ENCODE assay signal across 31 cellular contexts in the genomic region with DNA sequence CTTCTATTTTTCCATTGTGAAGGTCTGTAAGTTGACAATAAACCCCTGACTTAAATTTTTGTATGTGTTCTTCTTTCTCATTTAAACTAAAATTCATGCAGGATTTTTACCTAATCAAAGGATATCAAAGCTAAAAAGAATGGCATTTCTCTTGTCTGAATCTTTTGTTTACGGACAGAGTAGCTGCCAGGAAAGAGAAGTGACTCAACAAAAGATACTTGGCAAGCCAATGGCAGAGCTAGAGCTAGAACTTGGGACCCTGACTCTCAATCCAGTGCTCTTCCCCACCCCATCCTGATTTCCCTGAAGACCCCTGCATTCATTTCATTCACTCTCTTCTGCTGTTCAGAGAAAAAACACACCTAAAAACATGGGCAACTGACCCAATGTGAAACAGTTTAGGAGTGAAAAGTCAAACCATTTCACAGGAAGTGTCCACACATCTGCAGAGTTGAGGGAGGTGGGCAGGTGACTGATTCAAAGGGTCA. TPM values are rescaled to one million over a fixed set of nuclear protein-coding genes. Genes with fewer than 3 reads are reported as not detected.
DNase-seq lines count a peak whose midpoint lies in the region; ATAC-seq, FAIRE-seq and TF ChIP-seq lines count a peak whose summit lies in the region.
"Had no signal": no experiment of that assay in that cellular context is flagged by ENCODE, and none has a peak within 500 bp of the region (broad histone marks: within the 10 kb centered on the region; RNA-seq: fewer than 3 reads in every experiment).

No MANE protein-coding gene starts in this region.

- peak overlapping the region; percentile 76 for H3K4ac ChIP-seq in IMR-90 (ENCODE audit: low read depth, low read length)

- H3K27me3 Mint-ChIP-seq in astrocyte (ENCODE audit: low read depth, unreplicated experiment), result peaks cover 2% of the 10 kb centered on the region
- H3K27me3 Mint-ChIP-seq: activated CD8-positive, alpha-beta T cell treated with anti-CD3 and anti-CD28 coated beads for 36 hours; activated naive CD4-positive, alpha-beta T cell treated with anti-CD3 and anti-CD28 coated beads, Interleukin-2, amount 50 U/mL, for 24 hours; activated T-helper 17 cell treated with anti-CD3 and anti-CD28 coated beads, Interleukin-2, amount 50 U/mL, for 72 hours; memory B cell had no signal

- peak overlapping the region; percentile 84; the same call in 1 of the 2 replicates for H4K5ac ChIP-seq in IMR-90 (ENCODE audit: low read depth, low read length)

- no peaks in the 10 kb centered on the region for H3K79me2 ChIP-seq in astrocyte (ENCODE audit: insufficient read depth, low read length)
- H3K79me2 ChIP-seq: parathyroid adenoma had no signal

- H3K27ac ChIP-seq in IMR-90 (ENCODE audit: insufficient read depth, low read length) (peak overlapping the region; percentile 32; the same call in 1 of the 2 replicates), astrocyte (ENCODE audit: low read depth, low read length) (no peak overlapping the region), sigmoid colon (peak overlapping the region in 3 of 4 donors; percentile 43 to 90 (median 85))
- H3K27ac ChIP-seq: parathyroid adenoma, uterus had no signal

- H3K14ac ChIP-seq in IMR-90 (replicated peaks; ENCODE audit: low read depth, low read length), result peak overlapping the region; percentile 59; the same call in 1 of the 2 replicates

- peak overlapping the region; percentile 3 to 65; a peak in 2 of 4 replicates for H4K8ac ChIP-seq in IMR-90 (ENCODE audit: low read depth in 2 of 2, low read length in 2 of 2)

- FAIRE-seq in astrocyte (lab: Jason Lieb, UNC), result no peak
- FAIRE-seq: endometrium, GM12878, H54 had no signal

- no peaks in the 10 kb centered on the region for H3K9me3 Mint-ChIP-seq in astrocyte (ENCODE audit: unreplicated experiment)
- H3K9me3 Mint-ChIP-seq: activated CD8-positive, alpha-beta T cell treated with anti-CD3 and anti-CD28 coated beads for 36 hours; activated naive CD4-positive, alpha-beta T cell treated with anti-CD3 and anti-CD28 coated beads, Interleukin-2, amount 50 U/mL, for 24 hours; activated T-helper 17 cell treated with anti-CD3 and anti-CD28 coated beads, Interleukin-2, amount 50 U/mL, for 72 hours; IgD-negative memory B cell; memory B cell; neural crest cell; T-helper 1 cell treated with Interleukin-12 subunit alpha and Interleukin-12 subunit beta and Interleukin-4 antibody, amounts not matched to agents 30 μg/mL and 1 μg/mL, for 36 hours had no signal

- H2BK120ac ChIP-seq in IMR-90 (ENCODE audit: low read depth, low read length), result peak overlapping the region; percentile 88

- no peak overlapping the region for H3K9ac ChIP-seq in IMR-90 (ENCODE audit: low read depth, low read length)
- no peak overlapping the region for H3K9ac ChIP-seq in astrocyte (ENCODE audit: low read length)
- H3K9ac ChIP-seq: parathyroid adenoma had no signal

- H2BK15ac ChIP-seq in IMR-90 (ENCODE audit: low read depth, low read length), result peak overlapping the region; percentile 69

- no peak overlapping the region for H3K27ac Mint-ChIP-seq in astrocyte (ENCODE audit: unreplicated experiment)
- H3K27ac Mint-ChIP-seq: activated CD8-positive, alpha-beta T cell treated with anti-CD3 and anti-CD28 coated beads for 36 hours; activated naive CD4-positive, alpha-beta T cell treated with anti-CD3 and anti-CD28 coated beads, Interleukin-2, amount 50 U/mL, for 24 hours; activated T-helper 17 cell treated with anti-CD3 and anti-CD28 coated beads, Interleukin-2, amount 50 U/mL, for 72 hours; memory B cell; T-helper 1 cell treated with Interleukin-12 subunit alpha and Interleukin-12 subunit beta and Interleukin-4 antibody, amounts not matched to agents 30 μg/mL and 1 μg/mL, for 36 hours had no signal

- H3K4me3 Mint-ChIP-seq in astrocyte (ENCODE audit: unreplicated experiment), result no peak overlapping the region
- H3K4me3 Mint-ChIP-seq: activated CD8-positive, alpha-beta T cell treated with anti-CD3 and anti-CD28 coated beads for 36 hours; activated naive CD4-positive, alpha-beta T cell treated with anti-CD3 and anti-CD28 coated beads, Interleukin-2, amount 50 U/mL, for 24 hours; activated T-helper 17 cell treated with anti-CD3 and anti-CD28 coated beads, Interleukin-2, amount 50 U/mL, for 72 hours; IgD-negative memory B cell; memory B cell; neural crest cell; T-helper 1 cell treated with Interleukin-12 subunit alpha and Interleukin-12 subunit beta and Interleukin-4 antibody, amounts not matched to agents 30 μg/mL and 1 μg/mL, for 36 hours had no signal

- H3K4me1 ChIP-seq in IMR-90 (ENCODE audit: control insufficient read depth, insufficient read depth, low read length) (peaks cover 46% of the 10 kb centered on the region), astrocyte (ENCODE audit: insufficient read depth, low read length) (peaks cover 19% of the 10 kb centered on the region), sigmoid colon (peaks cover 0 to 57% (median 47%) of the 10 kb centered on the region in 4 donors)
- H3K4me1 ChIP-seq: parathyroid adenoma had no signal

- CTCF ChIA-PET in IMR-90 (lab: Yijun Ruan, JAX), result no interaction called here

- TF ChIP-seq EP300 in sigmoid colon (IDR thresholded peaks at IDR 0.05), result no peak

- no peak for TF ChIP-seq POLR2A in IMR-90 (IDR thresholded peaks at IDR 0.05; ENCODE audit: low read depth, low read length)
- TF ChIP-seq POLR2A in sigmoid colon (IDR thresholded peaks at IDR 0.05), result no peak

- in situ Hi-C loops in IMR-90 (cut with MboI; ENCODE audit: low sequenced_read_pairs), result no loop called here

- dilution Hi-C loops in IMR-90 (cut with HindIII; ENCODE audit: low sequenced_read_pairs, unreplicated experiment), result no loop called here

- H3K27me3 ChIP-seq in IMR-90 (ENCODE audit: control insufficient read depth, insufficient read depth, low read length) (no peaks in the 10 kb centered on the region), astrocyte (ENCODE audit: insufficient read depth, low read length) (no peaks in the 10 kb centered on the region), sigmoid colon (no peaks in the 10 kb centered on the region)
- H3K27me3 ChIP-seq: right atrium auricular region, uterus had no signal

- H3K4me3 ChIP-seq in IMR-90 (ENCODE audit: insufficient read depth, low read depth, low read length) (no peak overlapping the region), astrocyte (ENCODE audit: insufficient read depth, low read depth, low read length) (no peak overlapping the region), sigmoid colon (no peak overlapping the region)
- H3K4me3 ChIP-seq: GM12878, right atrium auricular region, uterus had no signal

- peaks cover 2% of the 10 kb centered on the region for H3K36me3 Mint-ChIP-seq in astrocyte (ENCODE audit: low read depth, unreplicated experiment)
- H3K36me3 Mint-ChIP-seq: activated naive CD4-positive, alpha-beta T cell treated with anti-CD3 and anti-CD28 coated beads, Interleukin-2, amount 50 U/mL, for 24 hours; IgD-negative memory B cell; memory B cell had no signal

- ATAC-seq in IMR-90 (ENCODE audit: low read depth), result no peak
- ATAC-seq in GM21528 (IDR thresholded peaks at IDR 0.05; ENCODE audit: low FRiP score, unreplicated experiment), result no peak
- ATAC-seq in SK-N-SH treated with all-trans-retinoic acid at 6 μM for 48 hours, result no peak
- no peak for ATAC-seq in HG03521 (IDR thresholded peaks at IDR 0.05; ENCODE audit: unreplicated experiment)
- no peak for ATAC-seq in GM18907 (IDR thresholded peaks at IDR 0.05; ENCODE audit: unreplicated experiment)
- ATAC-seq: activated CD8-positive, alpha-beta T cell treated with anti-CD3 and anti-CD28 coated beads for 36 hours; activated T-helper 17 cell treated with anti-CD3 and anti-CD28 coated beads, Interleukin-2, amount 50 U/mL, for 72 hours; GM12878 had no signal

- H2AFZ ChIP-seq in IMR-90 (replicated peaks; ENCODE audit: low read length, poor library complexity), result no peak overlapping the region
- H2AFZ ChIP-seq in astrocyte (ENCODE audit: low read depth, low read length), result no peak overlapping the region
- H2AFZ ChIP-seq: parathyroid adenoma had no signal

- no peaks in the 10 kb centered on the region for H4K20me1 ChIP-seq in IMR-90 (ENCODE audit: insufficient read depth, low read length)
- H4K20me1 ChIP-seq in astrocyte (ENCODE audit: insufficient read depth, low read length), result no peaks in the 10 kb centered on the region

- H3K56ac ChIP-seq in IMR-90 (ENCODE audit: extremely low read depth, insufficient read depth, low read length), result peak overlapping the region; percentile 27; the same call in 1 of the 2 replicates

- H3K4me2 ChIP-seq in IMR-90 (ENCODE audit: low read depth, low read length), result no peak overlapping the region
- H3K4me2 ChIP-seq in astrocyte (ENCODE audit: low read length), result no peak overlapping the region

- H3K36me3 ChIP-seq in IMR-90 (ENCODE audit: control insufficient read depth, insufficient read depth, low read length) (no peaks in the 10 kb centered on the region), astrocyte (ENCODE audit: insufficient read depth, low read length) (no peaks in the 10 kb centered on the region), sigmoid colon (peaks cover 11 to 100% (median 52%) of the 10 kb centered on the region in 4 donors)
- H3K36me3 ChIP-seq: uterus had no signal

- peaks cover 34% of the 10 kb centered on the region for H3K9me1 ChIP-seq in IMR-90 (ENCODE audit: insufficient read depth, low read length)

- no peaks in the 10 kb centered on the region for H3K9me3 ChIP-seq in IMR-90 (ENCODE audit: control insufficient read depth, insufficient read depth, low read length)
- no peaks in the 10 kb centered on the region for H3K9me3 ChIP-seq in astrocyte (ENCODE audit: insufficient read depth, low read depth, low read length)
- no peaks in the 10 kb centered on the region for H3K9me3 ChIP-seq in sigmoid colon
- H3K9me3 ChIP-seq: right atrium auricular region, uterus had no signal

- DNase-seq in IMR-90 (peak; percentile 52), astrocyte (ENCODE audit: low read depth) (peak; percentile 24), fibroblast of peridontal ligament (ENCODE audit: extremely low read depth) (peak; percentile 23), sigmoid colon (no peak)
- DNase-seq: activated CD4-positive, alpha-beta T cell treated with anti-CD3 and anti-CD28 coated beads for 1 hour; activated CD8-positive, alpha-beta T cell treated with anti-CD3 and anti-CD28 coated beads for 36 hours; amygdala; C1 segment of cervical spinal cord; cortex of kidney; NCI-H1105; NCI-H446 treated with DMSO at 0.1 percent for 48 hours; NCI-H82; RPMI8226; stimulated activated CD4-positive, alpha-beta T cell treated with anti-CD3 and anti-CD28 coated beads, Interleukin-4, amount 100 ng/mL, for 1 hour; substantia nigra; uterus had no signal

- H3K23ac ChIP-seq in IMR-90 (ENCODE audit: low read depth, low read length), result no peak overlapping the region

- TF ChIP-seq RAD21 in IMR-90 (IDR thresholded peaks at IDR 0.05; ENCODE audit: low read length), result no peak

- peak overlapping the region; percentile 92 for H2BK20ac ChIP-seq in IMR-90 (ENCODE audit: low read depth, low read length)

- peak overlapping the region; percentile 77 for H4K91ac ChIP-seq in IMR-90 (ENCODE audit: insufficient read depth, low read depth, low read length)

- peaks cover 0 to 6% of the 10 kb centered on the region in 2 experiments; a peak in 2 of 4 replicates for H3K79me1 ChIP-seq in IMR-90 (ENCODE audit: low read depth in 1 of 2, low read length in 2 of 2)

- H3K18ac ChIP-seq in IMR-90 (ENCODE audit: low read depth, low read length), result peak overlapping the region; percentile 92

- no peak for TF ChIP-seq CTCF in IMR-90 (conservative IDR thresholded peaks at IDR 0.05; ENCODE audit: low read depth, low read length)
- TF ChIP-seq CTCF in astrocyte (IDR thresholded peaks at IDR 0.05; ENCODE audit: insufficient read depth, low read depth, low read length), result no peak
- TF ChIP-seq CTCF in sigmoid colon (IDR thresholded peaks at IDR 0.05), result no peak

- no TSS peak for BruUV-seq in IMR-90 (replicated peaks; lab: Mats Ljungman, UMichigan)

- peaks cover 21% of the 10 kb centered on the region for H3K4me1 Mint-ChIP-seq in astrocyte (ENCODE audit: low read depth, unreplicated experiment)
- H3K4me1 Mint-ChIP-seq: activated naive CD4-positive, alpha-beta T cell treated with anti-CD3 and anti-CD28 coated beads, Interleukin-2, amount 50 U/mL, for 24 hours; activated T-helper 17 cell treated with anti-CD3 and anti-CD28 coated beads, Interleukin-2, amount 50 U/mL, for 72 hours; neural crest cell had no signal

- intact Hi-C loops in IMR-90 (cut with micrococcal nuclease) (no loop called here), sigmoid colon (cut with DNase I) (no loop called here)

- POLR2A ChIA-PET in IMR-90 (lab: Charles Lee; ENCODE audit: unreplicated experiment), result interaction anchor here (0.5 kb wide), 1 partner anchor 58 kb away, joined by 4 read pairs; no protein-coding TSS in a partner anchor

- 100% methylated on average over 1 of the region's 1 CpG; no CpG with 5 or more reads in 1 of the 2 experiments for WGBS in IMR-90 (ENCODE audit: extremely low coverage in 2 of 2, insufficient read length in 1 of 2), 2 experiments
- WGBS in sigmoid colon, 2 donors, result 91 to 96% methylated on average over 1 of the region's 1 CpG

- no peak overlapping the region for H2AK9ac ChIP-seq in IMR-90 (replicated peaks; ENCODE audit: low read depth, low read length, poor library complexity)

- H2BK5ac ChIP-seq in IMR-90 (ENCODE audit: low read depth, low read length, poor library complexity, severe bottlenecking), result peak overlapping the region; percentile 64

- peak overlapping the region; percentile 85 for H2AK5ac ChIP-seq in IMR-90 (ENCODE audit: low read depth, low read length)

RNA-seq across cellular contexts. Expression of a gene that starts 40.2 kb away (rescaled TPM):
- total RNA-seq in IMR-90 (2012; rRNA removed), result 27.5 and 30.1 TPM in 2 replicates
- polyA plus RNA-seq in IMR-90 (2012; rRNA removed), result 179 and 187 TPM in 2 replicates
- polyA plus RNA-seq in IMR-90 (2012; cell fraction: cytosol; rRNA removed), result 120 and 255 TPM in 2 replicates
- polyA plus RNA-seq in IMR-90 (2012; cell fraction: nucleus; rRNA removed; ENCODE audit: low replicate concordance), result 44.1 and 131 TPM in 2 replicates
- total RNA-seq in astrocyte, result 316 and 320 TPM in 2 replicates
- 10 to 100 TPM; 27.8 to 75.3 (median 43.9) TPM for total RNA-seq in sigmoid colon
- 100 to 1,000 TPM; 197 to 488 (median 377) TPM for polyA plus RNA-seq in sigmoid colon
